In genomic region chr18:52572036-52572750, GRCh38 we compare ENCODE assay signal across 19 cellular contexts.
"Had no signal": no experiment of that assay in that cellular context is flagged by ENCODE, and none has a peak within 500 bp of the region (broad histone marks: within the 10 kb centered on the region; RNA-seq: fewer than 3 reads in every experiment).

No MANE protein-coding gene starts in this region.

- H3K9me3 Mint-ChIP-seq: activated CD8-positive, alpha-beta T cell treated with anti-CD3 and anti-CD28 coated beads for 36 hours; nephron had no signal

- H3K36me3 ChIP-seq: esophagus muscularis mucosa, pancreas, thyroid gland had no signal

- H3K27me3 ChIP-seq: body of pancreas, pancreas, thyroid gland had no signal

- H3K27ac Mint-ChIP-seq: activated CD4-positive, alpha-beta T cell treated with anti-CD3 and anti-CD28 coated beads, Interleukin-2, amount 10 ng/mL, durations not matched to agents 7 days and 5 days; activated CD8-positive, alpha-beta memory T cell treated with anti-CD3 and anti-CD28 coated beads, Interleukin-2, amount 10 ng/mL, durations not matched to agents 7 days and 5 days; activated CD8-positive, alpha-beta T cell treated with anti-CD3 and anti-CD28 coated beads for 36 hours; activated naive CD8-positive, alpha-beta T cell treated with anti-CD3 and anti-CD28 coated beads, Interleukin-2, amount 50 U/mL, for 24 hours; effector memory CD8-positive, alpha-beta T cell; nephron; stimulated activated naive B cell treated with anti-CD40 and anti-IgM and Interleukin-4, amounts not matched to agents 10 μg/mL and 1 μg/mL and 100 μg/mL, for 72 hours had no signal

- ATAC-seq: activated CD8-positive, alpha-beta memory T cell treated with anti-CD3 and anti-CD28 coated beads, Interleukin-2, amount 10 ng/mL, durations not matched to agents 7 days and 5 days; activated CD8-positive, alpha-beta T cell treated with anti-CD3 and anti-CD28 coated beads for 36 hours; activated naive CD8-positive, alpha-beta T cell treated with anti-CD3 and anti-CD28 coated beads, Interleukin-2, amount 50 U/mL, for 24 hours; body of pancreas; effector memory CD8-positive, alpha-beta T cell; pancreas; sciatic nerve; stimulated activated naive B cell treated with anti-CD40 and anti-IgM and Interleukin-4, amounts not matched to agents 10 μg/mL and 1 μg/mL and 100 μg/mL, for 72 hours had no signal

- H3K4me3 Mint-ChIP-seq: activated CD4-positive, alpha-beta T cell treated with anti-CD3 and anti-CD28 coated beads, Interleukin-2, amount 10 ng/mL, durations not matched to agents 7 days and 5 days; activated CD8-positive, alpha-beta memory T cell treated with anti-CD3 and anti-CD28 coated beads, Interleukin-2, amount 10 ng/mL, durations not matched to agents 7 days and 5 days; activated CD8-positive, alpha-beta T cell treated with anti-CD3 and anti-CD28 coated beads for 36 hours; activated naive CD8-positive, alpha-beta T cell treated with anti-CD3 and anti-CD28 coated beads, Interleukin-2, amount 50 U/mL, for 24 hours; effector memory CD8-positive, alpha-beta T cell; nephron; stimulated activated naive B cell treated with anti-CD40 and anti-IgM and Interleukin-4, amounts not matched to agents 10 μg/mL and 1 μg/mL and 100 μg/mL, for 72 hours had no signal

- H3K9me3 ChIP-seq: esophagus muscularis mucosa, pancreas, thyroid gland had no signal

- H3K36me3 Mint-ChIP-seq: activated CD8-positive, alpha-beta memory T cell treated with anti-CD3 and anti-CD28 coated beads, Interleukin-2, amount 10 ng/mL, durations not matched to agents 7 days and 5 days; stimulated activated naive B cell treated with anti-CD40 and anti-IgM and Interleukin-4, amounts not matched to agents 10 μg/mL and 1 μg/mL and 100 μg/mL, for 72 hours had no signal

- DNase-seq: activated CD4-positive, alpha-beta T cell treated with anti-CD3 and anti-CD28 coated beads, Interleukin-2, amount 10 ng/mL, durations not matched to agents 7 days and 5 days; activated CD4-positive, CD25-positive, alpha-beta regulatory T cell treated with anti-CD3 and anti-CD28 coated beads, Interleukin-2, amount 50 U/mL, for 72 hours; activated CD8-positive, alpha-beta memory T cell treated with anti-CD3 and anti-CD28 coated beads, Interleukin-2, amount 10 ng/mL, durations not matched to agents 7 days and 5 days; activated CD8-positive, alpha-beta T cell treated with anti-CD3 and anti-CD28 coated beads for 36 hours; activated effector memory CD4-positive, alpha-beta T cell treated with anti-CD3 and anti-CD28 coated beads, Interleukin-2, amount 50 U/mL, for 16 hours; activated naive CD4-positive, alpha-beta T cell treated with anti-CD3 and anti-CD28 coated beads, Interleukin-2, amount 50 U/mL, for 16 hours; activated naive CD8-positive, alpha-beta T cell treated with anti-CD3 and anti-CD28 coated beads, Interleukin-2, amount 50 U/mL, for 24 hours; activated T-cell treated with anti-CD3 and anti-CD28 coated beads for 4 hours; body of pancreas; central memory CD4-positive, alpha-beta T cell; effector memory CD8-positive, alpha-beta T cell; hippocampal formation; pancreas; small intestine; stimulated activated naive B cell treated with anti-CD40 and anti-IgM and Interleukin-4, amounts not matched to agents 10 μg/mL and 1 μg/mL and 100 μg/mL, for 72 hours; thyroid gland had no signal

- H3K4me1 ChIP-seq: body of pancreas, esophagus muscularis mucosa, pancreas, thyroid gland had no signal

- H3K27me3 Mint-ChIP-seq: activated CD4-positive, alpha-beta T cell treated with anti-CD3 and anti-CD28 coated beads, Interleukin-2, amount 10 ng/mL, durations not matched to agents 7 days and 5 days; activated CD8-positive, alpha-beta memory T cell treated with anti-CD3 and anti-CD28 coated beads, Interleukin-2, amount 10 ng/mL, durations not matched to agents 7 days and 5 days; activated CD8-positive, alpha-beta T cell treated with anti-CD3 and anti-CD28 coated beads for 36 hours; activated naive CD8-positive, alpha-beta T cell treated with anti-CD3 and anti-CD28 coated beads, Interleukin-2, amount 50 U/mL, for 24 hours; effector memory CD8-positive, alpha-beta T cell; stimulated activated naive B cell treated with anti-CD40 and anti-IgM and Interleukin-4, amounts not matched to agents 10 μg/mL and 1 μg/mL and 100 μg/mL, for 72 hours had no signal

- H3K4me3 ChIP-seq: body of pancreas, esophagus muscularis mucosa, pancreas, thyroid gland had no signal

- H3K4me1 Mint-ChIP-seq: activated CD4-positive, alpha-beta T cell treated with anti-CD3 and anti-CD28 coated beads, Interleukin-2, amount 10 ng/mL, durations not matched to agents 7 days and 5 days; activated CD8-positive, alpha-beta memory T cell treated with anti-CD3 and anti-CD28 coated beads, Interleukin-2, amount 10 ng/mL, durations not matched to agents 7 days and 5 days; activated naive CD8-positive, alpha-beta T cell treated with anti-CD3 and anti-CD28 coated beads, Interleukin-2, amount 50 U/mL, for 24 hours; stimulated activated naive B cell treated with anti-CD40 and anti-IgM and Interleukin-4, amounts not matched to agents 10 μg/mL and 1 μg/mL and 100 μg/mL, for 72 hours had no signal

- H3K27ac ChIP-seq: body of pancreas, esophagus muscularis mucosa, pancreas, thyroid gland had no signal
